ENCODE assay signal across 8 cellular contexts in the genomic region with DNA sequence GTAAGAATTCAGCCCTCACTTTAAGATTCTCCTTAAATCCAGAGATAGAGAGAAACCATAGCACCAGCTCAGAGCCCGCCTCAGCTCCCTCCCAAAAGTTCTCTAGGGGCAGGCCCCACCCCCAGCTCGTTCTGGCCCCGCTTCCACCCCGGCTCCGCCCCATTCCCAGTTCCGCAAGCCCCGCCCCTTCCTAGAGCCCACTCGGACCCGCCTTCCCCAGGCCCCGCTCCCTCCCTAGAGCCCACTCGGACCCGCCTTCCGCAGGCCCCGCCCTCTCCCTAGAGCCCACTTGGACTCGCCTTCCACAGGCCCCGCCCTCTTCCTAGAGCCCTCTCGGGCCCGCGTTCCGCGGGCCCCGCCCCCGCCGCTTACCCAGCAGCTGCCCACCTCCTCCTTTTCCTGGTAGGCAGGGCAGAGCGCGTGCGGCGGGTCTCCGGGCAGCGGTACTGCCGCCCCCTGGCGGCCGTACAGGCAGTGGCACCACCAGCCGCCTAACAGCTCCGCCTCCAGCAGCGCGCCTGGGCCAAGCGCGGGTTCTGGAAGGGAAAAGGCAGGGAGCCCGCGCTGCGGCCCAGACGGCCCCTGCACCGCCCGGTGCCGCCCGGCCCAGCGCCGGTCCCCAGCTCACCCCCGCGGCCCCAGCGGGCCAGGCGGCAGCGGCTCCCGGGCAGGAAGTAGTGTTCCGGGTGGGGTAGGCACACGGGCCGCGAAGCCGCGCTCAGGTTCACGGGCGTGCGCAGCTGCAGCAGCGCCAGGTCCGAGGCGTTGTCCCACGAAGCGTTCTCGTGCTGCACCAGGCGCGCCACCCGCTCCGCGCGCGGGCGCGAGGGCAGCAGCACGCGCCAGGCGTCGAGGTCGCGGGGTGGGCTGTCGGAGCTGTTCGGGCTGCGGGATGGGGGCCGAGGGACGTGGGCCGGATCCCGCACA. TPM values are rescaled to one million over a fixed set of nuclear protein-coding genes. Genes with fewer than 3 reads are reported as not detected.
DNase-seq lines count a peak whose midpoint lies in the region; ATAC-seq and TF ChIP-seq lines count a peak whose summit lies in the region.

No MANE protein-coding gene starts in this region.

- WGBS in mammary epithelial cell (ENCODE audit: low coverage, missing lambda C conversion rate) = 2% methylated on average over 11 of the region's 92 CpGs
- 13% methylated on average over 48 of the region's 92 CpGs for WGBS in smooth muscle cell (ENCODE audit: low lambda C conversion rate)

- peak; percentile 87 for TF ChIP-seq CTCF in AG04450 (IDR thresholded peaks at IDR 0.05; ENCODE audit: low read depth, low read length)
- peak; percentile 92 for TF ChIP-seq CTCF in VCaP (conservative IDR thresholded peaks at IDR 0.05)
- TF ChIP-seq CTCF in mammary epithelial cell (conservative IDR thresholded peaks at IDR 0.05 in 1 of 2, IDR thresholded peaks at IDR 0.05 in 1 of 2; ENCODE audit: extremely low read depth in 1 of 2, insufficient read depth in 1 of 2, low read depth in 1 of 2, low read length in 2 of 2) = peak; percentile 78 to 96
- TF ChIP-seq CTCF in smooth muscle cell (IDR thresholded peaks at IDR 0.05; ENCODE audit: borderline replicate concordance, insufficient read depth, poor library complexity, severe bottlenecking) = peak; percentile 98

- POLR2A ChIA-PET in AG04450 (lab: Yijun Ruan, JAX) = interaction anchor here (0.6 to 2.3 kb wide), 17 partner anchors 10 to 366 kb away, joined by 3 to 75 read pairs (median 4); a partner anchor contains a TSS

- H3F3A ChIP-seq in smooth muscle cell (ENCODE audit: low read depth) = no peaks in the 10 kb centered on the region

- H4K20me1 ChIP-seq in mammary epithelial cell (ENCODE audit: insufficient read depth, low read length) (no peaks in the 10 kb centered on the region), smooth muscle cell (ENCODE audit: low read depth) (no peaks in the 10 kb centered on the region)

- peaks cover 38% of the 10 kb centered on the region for H3K4me1 ChIP-seq in mammary epithelial cell (ENCODE audit: insufficient read depth, low read length)
- peaks cover 9% of the 10 kb centered on the region for H3K4me1 ChIP-seq in smooth muscle cell (ENCODE audit: low read depth)

- no peaks in the 10 kb centered on the region for H3K36me3 ChIP-seq in mammary epithelial cell (ENCODE audit: insufficient read depth, low read length)
- no peaks in the 10 kb centered on the region for H3K36me3 ChIP-seq in smooth muscle cell (ENCODE audit: low read depth)

- H3K79me2 ChIP-seq in mammary epithelial cell (ENCODE audit: insufficient read depth, low read length) = no peaks in the 10 kb centered on the region
- no peaks in the 10 kb centered on the region for H3K79me2 ChIP-seq in smooth muscle cell (ENCODE audit: low read depth)

- ATAC-seq in GM18873 (IDR thresholded peaks at IDR 0.05; ENCODE audit: low FRiP score, unreplicated experiment) = peak; percentile 72
- peak; percentile 85 for ATAC-seq in HG03139 (IDR thresholded peaks at IDR 0.05; ENCODE audit: unreplicated experiment)

- H3K27me3 ChIP-seq in AG04450 (ENCODE audit: control insufficient read depth, insufficient read depth, low read length) (peaks cover 5% of the 10 kb centered on the region), mammary epithelial cell (ENCODE audit: insufficient read depth, low read length) (no peaks in the 10 kb centered on the region), smooth muscle cell (ENCODE audit: low read depth) (peaks cover 10% of the 10 kb centered on the region)

- no TSS peak for BruUV-seq in mammary epithelial cell (replicated peaks; lab: Mats Ljungman, UMichigan)

- dilution Hi-C loops in mammary epithelial cell (cut with HindIII; ENCODE audit: low sequenced_read_pairs) = loop anchor here (10.0 kb wide), 1 partner anchor 108 kb away; a partner anchor contains a TSS

- H3K9ac ChIP-seq in mammary epithelial cell (ENCODE audit: insufficient read depth, low read length) = peak overlapping the region; percentile 59
- H3K9ac ChIP-seq in smooth muscle cell (ENCODE audit: low read depth) = peak overlapping the region; percentile 1

- H3K9me3 ChIP-seq in AG04450 (ENCODE audit: control insufficient read depth, insufficient read depth, low read length) (no peaks in the 10 kb centered on the region; the same call in 1 of the 2 replicates), mammary epithelial cell (replicated peaks; ENCODE audit: insufficient read depth, low read length) (no peaks in the 10 kb centered on the region), smooth muscle cell (replicated peaks; ENCODE audit: low read depth) (no peaks in the 10 kb centered on the region)

- H3K4me2 ChIP-seq in mammary epithelial cell (ENCODE audit: insufficient read depth, low read depth, low read length) = peak overlapping the region; percentile 86
- peak overlapping the region; percentile 89 for H3K4me2 ChIP-seq in smooth muscle cell

- H3K4me3 ChIP-seq in AG04450 (ENCODE audit: low read depth, low read length) (peak overlapping the region; percentile 51), mammary epithelial cell (replicated peaks in 1 of 3; ENCODE audit: insufficient read depth in 1 of 3, low read depth in 2 of 3, low read length in 3 of 3) (peak overlapping the region; percentile 15 to 40 (median 37)), smooth muscle cell (peak overlapping the region; percentile 53)

- DNase-seq in AG04450 (ENCODE audit: low read depth, low spot score) = peak; percentile 96
- peak; percentile 100 for DNase-seq in NCI-H2196 (lab: John Stamatoyannopoulos, UW; ENCODE audit: unreplicated experiment)
- DNase-seq in mammary epithelial cell = peak; percentile 98
- DNase-seq in iPS-NIHi7 (ENCODE audit: extremely low spot score) = peak; percentile 99
- DNase-seq in smooth muscle cell (lab: John Stamatoyannopoulos, UW; ENCODE audit: unreplicated experiment) = peak; percentile 99

- intact Hi-C loops in mammary epithelial cell (cut with micrococcal nuclease) = loop anchor here (1.0 to 5.0 kb wide), 10 partner anchors 24 to 300 kb away; a partner anchor contains a TSS

- H2AFZ ChIP-seq in mammary epithelial cell (ENCODE audit: low read depth, low read length) (peak overlapping the region; percentile 88), smooth muscle cell (ENCODE audit: low read depth) (peak overlapping the region; percentile 95)

- in situ Hi-C loops in mammary epithelial cell (cut with MboI; ENCODE audit: low sequenced_read_pairs in 2 of 2) = loop anchor here in 1 of 2 donors (25.0 kb wide), 1 partner anchor 155 kb away; a partner anchor contains a TSS

- CTCF ChIA-PET in AG04450 (lab: Charles Lee) (interaction anchor here (0.5 to 2.8 kb wide), 61 partner anchors 9 to 1074 kb away, joined by 3 to 32 read pairs (median 5); a partner anchor contains a TSS), mammary epithelial cell (lab: Charles Lee; ENCODE audit: low non-redundant PET) (interaction anchor here (0.5 to 1.4 kb wide), 15 partner anchors 10 to 571 kb away, joined by 3 to 27 read pairs (median 4); a partner anchor contains a TSS)

- H3K27ac ChIP-seq in AG04450 (ENCODE audit: low read depth, low read length) (peak overlapping the region; percentile 84), VCaP (peak overlapping the region; percentile 73), mammary epithelial cell (ENCODE audit: insufficient read depth, low read depth, low read length) (peak overlapping the region; percentile 55), smooth muscle cell (ENCODE audit: low read depth) (peak overlapping the region; percentile 64)

RNA-seq across cellular contexts. Expression of a gene that starts 6.8 kb away (rescaled TPM):
- polyA plus RNA-seq in AG04450 (2011; rRNA removed) (not detected in 2 replicates), mammary epithelial cell (66.3 TPM), smooth muscle cell (13.9 and 68.0 TPM in 2 replicates)
- not detected in 2 replicates for polyA minus RNA-seq in AG04450 (2011; rRNA and poly(A)+ RNA removed)
- total RNA-seq in mammary epithelial cell (10 to 100 TPM; 43.7 to 69.4 TPM), smooth muscle cell (15.1 and 17.3 TPM in 2 replicates)
- 52.7 TPM for polyA minus RNA-seq in mammary epithelial cell

RNA-seq across cellular contexts. Expression of a gene that starts 7.5 kb away (rescaled TPM):
- polyA plus RNA-seq in AG04450 (2011; rRNA removed) (0.24 and 0.42 TPM in 2 replicates), mammary epithelial cell (0.54 TPM), smooth muscle cell (0.31 and 0.66 TPM in 2 replicates)
- not detected in 2 replicates for polyA minus RNA-seq in AG04450 (2011; rRNA and poly(A)+ RNA removed)
- total RNA-seq in mammary epithelial cell (under 1 TPM; under 0.01 to 0.35 TPM), smooth muscle cell (1.6 TPM in 1 of 2 replicates, not detected in the other)
- not detected for polyA minus RNA-seq in mammary epithelial cell

RNA-seq across cellular contexts. Expression of a gene that starts 24.9 kb away (rescaled TPM):
- polyA plus RNA-seq in AG04450 (2011; rRNA removed) (23.0 and 24.7 TPM in 2 replicates), mammary epithelial cell (23.1 TPM), smooth muscle cell (27.4 and 29.1 TPM in 2 replicates)
- 21.9 and 23.6 TPM in 2 replicates for polyA minus RNA-seq in AG04450 (2011; rRNA and poly(A)+ RNA removed)
- total RNA-seq in mammary epithelial cell (10 to 100 TPM; 22.7 to 34.0 TPM), smooth muscle cell (26.3 and 32.9 TPM in 2 replicates)
- 17.5 TPM for polyA minus RNA-seq in mammary epithelial cell

RNA-seq across cellular contexts. Expression of a gene that starts 34.2 kb away (rescaled TPM):
- polyA plus RNA-seq in AG04450 (2011; rRNA removed) = 31.6 and 42.3 TPM in 2 replicates
- 33.0 and 40.9 TPM in 2 replicates for polyA minus RNA-seq in AG04450 (2011; rRNA and poly(A)+ RNA removed)
- 10 to 100 TPM; 26.3 to 47.8 TPM for total RNA-seq in mammary epithelial cell
- 52.1 TPM for polyA plus RNA-seq in mammary epithelial cell
- polyA minus RNA-seq in mammary epithelial cell = 48.5 TPM
- total RNA-seq in smooth muscle cell = 32.1 and 40.5 TPM in 2 replicates
- 82.6 and 87.9 TPM in 2 replicates for polyA plus RNA-seq in smooth muscle cell

RNA-seq across cellular contexts. Expression of a gene that starts 37.6 kb away (rescaled TPM):
- polyA plus RNA-seq in AG04450 (2011; rRNA removed) (156 and 166 TPM in 2 replicates), mammary epithelial cell (220 TPM), smooth muscle cell (225 and 316 TPM in 2 replicates)
- 124 and 147 TPM in 2 replicates for polyA minus RNA-seq in AG04450 (2011; rRNA and poly(A)+ RNA removed)
- total RNA-seq in mammary epithelial cell (100 to 1,000 TPM in 1 of 2 donors, 10 to 100 TPM in 1; 19.5 to 404 TPM), smooth muscle cell (56.2 and 58.6 TPM in 2 replicates)
- polyA minus RNA-seq in mammary epithelial cell = 162 TPM

Comparison
In these comparisons a context has a peak if more than half of its experiments do, and no peak if none do; other contexts are left out.
1. Peak in every context shown above with its lines: DNase-seq, ATAC-seq, H3K4me3 ChIP-seq and H3K27ac ChIP-seq.
2. RNA of a gene that starts 6.8 kb away (polyA plus RNA-seq): 66.3 TPM in mammary epithelial cell (single experiment) and 13.9 to 68.0 TPM in smooth muscle cell; not detected in AG04450; every median in the first group is over 10 times any median in the second.